ENCODE assay signal across 32 cellular contexts in genomic region chr21:38186869-38187268, GRCh38.
"Had no signal": no experiment of that assay in that cellular context is flagged by ENCODE, and none has a peak within 500 bp of the region (broad histone marks: within the 10 kb centered on the region; RNA-seq: fewer than 3 reads in every experiment).

No MANE protein-coding gene starts in this region.

- FAIRE-seq: TTC549 had no signal

- H3K27me3 ChIP-seq: ascending aorta, breast epithelium, cardiac muscle cell, esophagus muscularis mucosa, foreskin keratinocyte, gastrocnemius medialis, heart left ventricle had no signal

- DNase-seq: activated CD4-positive, alpha-beta memory T cell treated with anti-CD3 and anti-CD28 coated beads, Interleukin-2, amount 10 ng/mL, durations not matched to agents 7 days and 5 days; activated CD4-positive, alpha-beta T cell treated with anti-CD3 and anti-CD28 coated beads for 1 hour; activated CD4-positive, alpha-beta T cell treated with anti-CD3 and anti-CD28 coated beads for 4 hours; activated CD4-positive, alpha-beta T cell treated with anti-CD3 and anti-CD28 coated beads, Interleukin-2, amount 10 ng/mL, durations not matched to agents 7 days and 5 days; activated CD4-positive, alpha-beta T cell treated with anti-CD3 and anti-CD28 coated beads, Interleukin-2, amount 50 U/mL, for 4 hours; activated CD8-positive, alpha-beta memory T cell treated with anti-CD3 and anti-CD28 coated beads, Interleukin-2, amount 50 U/mL, for 48 hours; activated gamma-delta T cell; activated naive CD4-positive, alpha-beta T cell; activated naive CD4-positive, alpha-beta T cell treated with anti-CD3 and anti-CD28 coated beads, Interleukin-2, amount 10 ng/mL, durations not matched to agents 7 days and 5 days; activated naive CD8-positive, alpha-beta T cell treated with anti-CD3 and anti-CD28 coated beads, Interleukin-2, amount 10 ng/mL, durations not matched to agents 7 days and 5 days; activated T-cell treated with anti-CD3 and anti-CD28 coated beads for 4 hours; activated T-cell treated with anti-CD3 and anti-CD28 coated beads, Interleukin-2, amount 50 U/mL, for 24 hours; activated T-cell treated with anti-CD3 and anti-CD28 coated beads, Interleukin-2, amount 50 U/mL, for 72 hours; central memory CD4-positive, alpha-beta T cell; dermis blood vessel endothelial cell; effector CD4-positive, alpha-beta T cell; effector memory CD8-positive, alpha-beta T cell; erythroblast; foreskin keratinocyte; gastrocnemius medialis; glutamatergic neuron; heart left ventricle; T-helper 2 cell had no signal

- H3K36me3 ChIP-seq: ascending aorta, breast epithelium, cardiac muscle cell, esophagus muscularis mucosa, gastrocnemius medialis, heart left ventricle had no signal

- H3K9me3 ChIP-seq: gastrocnemius medialis had no signal

- ATAC-seq: activated naive CD4-positive, alpha-beta T cell treated with anti-CD3 and anti-CD28 coated beads, Interleukin-2, amount 50 U/mL, for 72 hours; activated T-cell treated with anti-CD3 and anti-CD28 coated beads, Interleukin-2, amount 50 U/mL, for 72 hours; effector memory CD8-positive, alpha-beta T cell; foreskin keratinocyte; gastrocnemius medialis; heart left ventricle; WTC11 had no signal

- H3K4me3 ChIP-seq: ascending aorta, breast epithelium, cardiac muscle cell, coronary artery, esophagus muscularis mucosa, gastrocnemius medialis, heart left ventricle had no signal

- H3K4me1 ChIP-seq: ascending aorta, breast epithelium, esophagus muscularis mucosa, foreskin keratinocyte, gastrocnemius medialis had no signal

- H3K27ac ChIP-seq: ascending aorta, breast epithelium, cardiac muscle cell, coronary artery, esophagus muscularis mucosa, foreskin keratinocyte, gastrocnemius medialis, heart left ventricle, VCaP had no signal
